In genomic region chr3:248841-249520, GRCh38 we compare ENCODE assay signal across 26 cellular contexts. TPM values are rescaled to one million over a fixed set of nuclear protein-coding genes. Genes with fewer than 3 reads are reported as not detected.
DNase-seq lines count a peak whose midpoint lies in the region; ATAC-seq and TF ChIP-seq lines count a peak whose summit lies in the region.
"Had no signal": no experiment of that assay in that cellular context is flagged by ENCODE, and none has a peak within 500 bp of the region (broad histone marks: within the 10 kb centered on the region; RNA-seq: fewer than 3 reads in every experiment).

No MANE protein-coding gene starts in this region.

- no peak overlapping the region for H3K27ac ChIP-seq in BLaER1
- peak overlapping the region; percentile 41 for H3K27ac ChIP-seq in VCaP
- no peak overlapping the region for H3K27ac ChIP-seq in neural progenitor cell
- no peak overlapping the region for H3K27ac ChIP-seq in WERI-Rb-1
- H3K27ac ChIP-seq: GM23248, KMS-11, PC-9, SJSA1 had no signal

- H3K9ac ChIP-seq in BLaER1 (no peak overlapping the region), neural progenitor cell (no peak overlapping the region)
- H3K9ac ChIP-seq: GM23248, KMS-11 had no signal

- no peaks in the 10 kb centered on the region for H3F3A ChIP-seq in neural progenitor cell (ENCODE audit: low read depth)

- H3K4me2 ChIP-seq in BLaER1 = peak overlapping the region; percentile 66
- H3K4me2 ChIP-seq in neural progenitor cell = no peak overlapping the region
- H3K4me2 ChIP-seq: KMS-11, PC-9 had no signal

- H4K20me1 ChIP-seq in BLaER1 (no peaks in the 10 kb centered on the region), neural progenitor cell (ENCODE audit: low read depth) (no peaks in the 10 kb centered on the region)

- H2AFZ ChIP-seq in neural progenitor cell (replicated peaks) = peak overlapping the region; percentile 9
- H2AFZ ChIP-seq: GM23248, PC-9 had no signal

- no peaks in the 10 kb centered on the region for H3K27me3 ChIP-seq in BLaER1
- H3K27me3 ChIP-seq in neural progenitor cell = no peaks in the 10 kb centered on the region
- H3K27me3 ChIP-seq in WERI-Rb-1 (ENCODE audit: insufficient read depth, low read depth, severe bottlenecking) = no peaks in the 10 kb centered on the region
- H3K27me3 ChIP-seq: SJSA1 had no signal

- no peaks in the 10 kb centered on the region for H3K36me3 Mint-ChIP-seq in neural progenitor cell

- H3K4me1 ChIP-seq in BLaER1 (peaks cover 46% of the 10 kb centered on the region), neural progenitor cell (no peaks in the 10 kb centered on the region)
- H3K4me1 ChIP-seq: SJSA1 had no signal

- H3K36me3 ChIP-seq in BLaER1 = no peaks in the 10 kb centered on the region
- H3K36me3 ChIP-seq in neural progenitor cell = no peaks in the 10 kb centered on the region
- H3K36me3 ChIP-seq in WERI-Rb-1 = no peaks in the 10 kb centered on the region
- H3K36me3 ChIP-seq: SJSA1 had no signal

- H3K4me1 Mint-ChIP-seq in neural progenitor cell = peaks cover 17% of the 10 kb centered on the region

- H3K27ac Mint-ChIP-seq in neural progenitor cell = peak overlapping the region; percentile 71
- H3K27ac Mint-ChIP-seq: H9; T-helper 1 cell treated with Interleukin-12 subunit alpha and Interleukin-12 subunit beta and Interleukin-4 antibody, amounts not matched to agents 30 μg/mL and 1 μg/mL, for 36 hours had no signal

- H3K79me2 ChIP-seq in neural progenitor cell (ENCODE audit: low read depth) = no peaks in the 10 kb centered on the region

- DNase-seq in Jurkat, Clone E6-1 (ENCODE audit: low read depth, low spot score) = peak; percentile 32
- DNase-seq in neural progenitor cell (ENCODE audit: low spot score) (no peak), WERI-Rb-1 (no peak), NCI-H1436 treated with DMSO at 0.1 percent for 48 hours (lab: John Stamatoyannopoulos, UW) (no peak)
- DNase-seq: DMS153; GM23248; H9; IMR-90; NCI-H1048; NCI-H1694 treated with DMSO at 0.1 percent for 48 hours; NCI-H2081; NCI-H2171; NCI-H345; NCI-H524 treated with DMSO at 0.1 percent for 48 hours; NCI-H774; NK-92 treated with Interleukin-12 subunit alpha and Interleukin-12 subunit beta, amount 100 ng/mL, for 24 hours; PC-9; Right ventricle myocardium superior; RPMI8226 had no signal

- no peak overlapping the region for H3K4me3 ChIP-seq in BLaER1
- no peak overlapping the region for H3K4me3 ChIP-seq in Jurkat, Clone E6-1 (ENCODE audit: low read length)
- no peak overlapping the region for H3K4me3 ChIP-seq in neural progenitor cell
- no peak overlapping the region for H3K4me3 ChIP-seq in WERI-Rb-1 (ENCODE audit: low read depth, low read length)
- H3K4me3 ChIP-seq: GM23248, PC-9, SJSA1 had no signal

- H3K27me3 Mint-ChIP-seq in neural progenitor cell (ENCODE audit: insufficient read depth, low read depth) = no peaks in the 10 kb centered on the region

- H3K9me3 ChIP-seq in BLaER1 = peaks cover 5% of the 10 kb centered on the region; the same call in 1 of the 2 replicates
- no peaks in the 10 kb centered on the region for H3K9me3 ChIP-seq in neural progenitor cell (ENCODE audit: low read depth)
- no peaks in the 10 kb centered on the region for H3K9me3 ChIP-seq in WERI-Rb-1 (ENCODE audit: severe bottlenecking)

- no peak overlapping the region for H3K4me3 Mint-ChIP-seq in neural progenitor cell
- H3K4me3 Mint-ChIP-seq: H9; T-helper 1 cell treated with Interleukin-12 subunit alpha and Interleukin-12 subunit beta and Interleukin-4 antibody, amounts not matched to agents 30 μg/mL and 1 μg/mL, for 36 hours had no signal

- TF ChIP-seq CTCF in VCaP (conservative IDR thresholded peaks at IDR 0.05) (no peak), neural progenitor cell (IDR thresholded peaks at IDR 0.05) (no peak), WERI-Rb-1 (IDR thresholded peaks at IDR 0.05; ENCODE audit: low read depth, low read length) (no peak)

- no peaks in the 10 kb centered on the region for H3K9me3 Mint-ChIP-seq in neural progenitor cell
- H3K9me3 Mint-ChIP-seq: H9; T-helper 1 cell treated with Interleukin-12 subunit alpha and Interleukin-12 subunit beta and Interleukin-4 antibody, amounts not matched to agents 30 μg/mL and 1 μg/mL, for 36 hours had no signal

- no peak for ATAC-seq in GM18867 (IDR thresholded peaks at IDR 0.05; ENCODE audit: unreplicated experiment)

RNA-seq across cellular contexts. Expression of gene CHL1, which starts 52.4 kb away (rescaled TPM):
- not detected for polyA plus RNA-seq in Jurkat, Clone E6-1 (2012; ENCODE audit: insufficient read depth, insufficient read length)
- total RNA-seq in neural progenitor cell (ENCODE audit: low replicate concordance) = 0.49 and 0.59 TPM in 2 replicates
- total RNA-seq: A673, GM23248, H9, PC-9, SJSA1 had no signal
- polyA plus RNA-seq: GM23248 had no signal
